8 cellular contexts compared by ENCODE assay signal in the genomic region with DNA sequence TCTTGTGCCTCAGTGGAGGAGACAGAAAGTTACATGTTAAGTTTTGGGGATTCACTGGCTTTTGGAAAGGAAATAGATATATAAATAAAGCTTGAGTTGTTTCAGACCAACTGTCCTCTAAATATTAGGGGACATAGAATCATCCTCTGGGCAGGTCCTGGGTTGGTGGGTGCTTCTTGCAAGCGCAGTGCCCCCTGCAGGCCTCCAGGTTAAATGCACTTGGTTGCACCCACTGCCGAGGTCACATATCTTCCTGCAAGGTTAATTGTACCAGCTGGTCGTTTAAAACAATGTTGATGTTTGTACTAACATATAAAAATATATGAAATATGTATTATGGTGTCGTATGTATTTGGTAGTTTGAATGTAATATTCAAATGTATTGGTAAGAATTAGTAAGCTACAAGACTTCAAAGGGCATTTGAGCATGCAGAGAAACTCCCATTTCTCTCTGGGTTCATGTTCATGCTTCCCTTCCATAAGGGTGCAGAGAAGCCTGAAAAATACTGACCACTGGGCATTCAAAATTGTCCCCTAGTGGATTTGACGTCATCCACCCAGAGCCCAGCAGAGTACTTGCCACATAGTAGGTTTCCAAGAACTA.
DNase-seq lines count a peak whose midpoint lies in the region; ATAC-seq, FAIRE-seq and TF ChIP-seq lines count a peak whose summit lies in the region.

No MANE protein-coding gene starts in this region.

- 100% methylated on average over 2 of the region's 5 CpGs for WGBS in mesendoderm (ENCODE audit: extremely low coverage, insufficient coverage, low lambda C conversion rate)

- no peak overlapping the region for H3K27ac Mint-ChIP-seq in CD14-positive monocyte
- no peak overlapping the region for H3K27ac Mint-ChIP-seq in chondrocyte (ENCODE audit: unreplicated experiment)

- H3K18ac ChIP-seq in mesendoderm (ENCODE audit: low read length): no peak overlapping the region

- H3K36me3 Mint-ChIP-seq in CD14-positive monocyte (peaks cover 6 to 8% of the 10 kb centered on the region in 2 donors), chondrocyte (ENCODE audit: low read depth) (peaks cover 12% of the 10 kb centered on the region)

- H2AK5ac ChIP-seq in mesendoderm (ENCODE audit: low read length): no peak overlapping the region

- no peaks in the 10 kb centered on the region for H3K27me3 ChIP-seq in mesendoderm (ENCODE audit: insufficient read depth, low read length, poor library complexity)

- H2BK15ac ChIP-seq in mesendoderm (replicated peaks; ENCODE audit: low read depth): no peak overlapping the region

- intact Hi-C loops in CD14-positive monocyte (cut with micrococcal nuclease): loop anchor here in 1 of 2 donors (2.0 to 10.0 kb wide), 2 partner anchors 158 to 226 kb away; no protein-coding TSS in a partner anchor

- H3K4me3 Mint-ChIP-seq in CD14-positive monocyte (no peak overlapping the region), chondrocyte (ENCODE audit: unreplicated experiment) (no peak overlapping the region)

- no peak overlapping the region for H3K56ac ChIP-seq in mesendoderm (ENCODE audit: low read length)

- FAIRE-seq in GM18507 (lab: Jason Lieb, UNC): peak; percentile 57

- ATAC-seq in GM21423 (IDR thresholded peaks at IDR 0.05; ENCODE audit: unreplicated experiment) (no peak), GM18520 (IDR thresholded peaks at IDR 0.05; ENCODE audit: unreplicated experiment) (no peak), HG03442 (IDR thresholded peaks at IDR 0.05; ENCODE audit: unreplicated experiment) (no peak)

- H3K4me2 ChIP-seq in mesendoderm (ENCODE audit: low read length): no peak overlapping the region

- H3K4ac ChIP-seq in mesendoderm (ENCODE audit: low read depth, low read length): no peak overlapping the region

- H2BK5ac ChIP-seq in mesendoderm (ENCODE audit: low read length): no peak overlapping the region

- no peak overlapping the region for H3K4me3 ChIP-seq in mesendoderm (ENCODE audit: low read length)

- H3K9ac ChIP-seq in mesendoderm (ENCODE audit: low read length): no peak overlapping the region

- H3K79me1 ChIP-seq in mesendoderm (ENCODE audit: low read length): peaks cover 4% of the 10 kb centered on the region

- no peak overlapping the region for H3K23ac ChIP-seq in mesendoderm (ENCODE audit: low read length)

- H4K5ac ChIP-seq in mesendoderm (ENCODE audit: low read length): no peak overlapping the region

- H3K4me1 Mint-ChIP-seq in CD14-positive monocyte (peaks cover 2% of the 10 kb centered on the region), chondrocyte (ENCODE audit: low read depth) (peaks cover 13% of the 10 kb centered on the region)

- H3K79me2 ChIP-seq in mesendoderm (ENCODE audit: control insufficient read depth, insufficient read depth, low read length): no peaks in the 10 kb centered on the region

- peaks cover 4% of the 10 kb centered on the region for H3K4me1 ChIP-seq in mesendoderm (ENCODE audit: control insufficient read depth, low read depth, low read length)

- H3K27me3 Mint-ChIP-seq in CD14-positive monocyte (ENCODE audit: low read depth in 3 of 3) (peaks cover 0 to 1% (median 0%) of the 10 kb centered on the region in 3 donors), chondrocyte (ENCODE audit: low read depth) (no peaks in the 10 kb centered on the region)

- H3K9me3 Mint-ChIP-seq in CD14-positive monocyte (peaks cover 0 to 4% (median 0%) of the 10 kb centered on the region in 7 donors), chondrocyte (ENCODE audit: low read depth) (no peaks in the 10 kb centered on the region)

- TF ChIP-seq CTCF in CD14-positive monocyte (IDR thresholded peaks at IDR 0.05) (peak; percentile 93), chondrocyte (IDR thresholded peaks at IDR 0.05) (peak; percentile 82)

- H2BK120ac ChIP-seq in mesendoderm (ENCODE audit: low read depth, low read length): no peak overlapping the region

- no peak overlapping the region for H4K8ac ChIP-seq in mesendoderm (ENCODE audit: low read depth, low read length)

- DNase-seq in CD14-positive monocyte (ENCODE audit: low spot score): peak; percentile 54
- no peak for DNase-seq in GM18507 (ENCODE audit: extremely low spot score, insufficient read length, low read depth)
- peak; percentile 29 for DNase-seq in NCI-H82 treated with DMSO at 0.1 percent for 48 hours (lab: John Stamatoyannopoulos, UW; ENCODE audit: unreplicated experiment)
- DNase-seq in chondrocyte (ENCODE audit: low spot score): no peak
- DNase-seq in mesendoderm: peak; percentile 73

- H3K27ac ChIP-seq in mesendoderm (ENCODE audit: low read depth, low read length): no peak overlapping the region

- H3K36me3 ChIP-seq in mesendoderm (ENCODE audit: control insufficient read depth, insufficient read depth, low read length): peaks cover 3% of the 10 kb centered on the region

Comparison
In these comparisons a context has a peak if more than half of its experiments do, and no peak if none do; other contexts are left out.
1. DNase-seq: peak in CD14-positive monocyte (single experiment), NCI-H82 treated with DMSO at 0.1 percent for 48 hours (single experiment) and mesendoderm (single experiment); none in GM18507 (single experiment) and chondrocyte (single experiment).